In the genomic region with DNA sequence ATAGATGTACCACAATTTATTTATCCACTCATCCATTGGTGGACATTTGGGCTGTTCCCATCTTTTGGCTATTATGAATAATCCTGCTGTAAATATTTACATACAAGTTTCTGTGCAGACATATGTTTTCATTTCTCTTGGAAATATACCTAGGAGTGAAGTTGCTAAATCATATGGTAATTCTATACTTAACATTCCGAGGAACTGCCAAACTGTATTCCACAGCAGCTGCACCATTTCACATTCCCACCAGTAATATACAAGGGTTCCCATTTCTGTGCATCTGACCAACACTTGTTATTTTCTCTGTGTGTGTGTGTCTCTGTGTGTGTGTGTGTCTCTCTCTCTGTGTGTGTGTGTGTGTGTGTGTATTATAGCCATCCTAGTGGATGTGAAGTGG, we compare ENCODE assay signal across 19 cellular contexts. TPM values are rescaled to one million over a fixed set of nuclear protein-coding genes. Genes with fewer than 3 reads are reported as not detected.
DNase-seq lines count a peak whose midpoint lies in the region; ATAC-seq and TF ChIP-seq lines count a peak whose summit lies in the region.
"Had no signal": no experiment of that assay in that cellular context is flagged by ENCODE, and none has a peak within 500 bp of the region (broad histone marks: within the 10 kb centered on the region; RNA-seq: fewer than 3 reads in every experiment).

No MANE protein-coding gene starts in this region.

- H3K27me3 ChIP-seq in AG04450 (ENCODE audit: control insufficient read depth, insufficient read depth, low read length) = no peaks in the 10 kb centered on the region
- H3K27me3 ChIP-seq: BE2C had no signal

- DNase-seq in AG04450 (ENCODE audit: low read depth, low spot score) (peak; percentile 71), HCEC 1CT (peak; percentile 38), LHCN-M2 (ENCODE audit: low read depth) (peak; percentile 4), fibroblast of villous mesenchyme (ENCODE audit: low read depth) (peak; percentile 46), cerebellar cortex (ENCODE audit: low spot score) (no peak)
- DNase-seq: BE2C; C1 segment of cervical spinal cord; CD4-positive, CD25-positive, alpha-beta regulatory T cell; CD8-positive, alpha-beta memory T cell; COR-L47; DMS 273 treated with DMSO at 0.1 percent for 48 hours; DMS79 treated with DMSO at 0.1 percent for 48 hours; GF-D8; GM23248 had no signal

- ATAC-seq in GM21526 (IDR thresholded peaks at IDR 0.05; ENCODE audit: low FRiP score, unreplicated experiment) (no peak), GM21447 (IDR thresholded peaks at IDR 0.05; ENCODE audit: unreplicated experiment) (no peak)
- ATAC-seq: K562 had no signal

- H3K9me3 ChIP-seq in AG04450 (ENCODE audit: control insufficient read depth, insufficient read depth, low read length) = no peaks in the 10 kb centered on the region
- H3K9me3 ChIP-seq: BE2C had no signal

- CTCF ChIA-PET in AG04450 (lab: Charles Lee) = interaction anchor here (0.9 kb wide), 1 partner anchor 119 kb away, joined by 3 read pairs; no protein-coding TSS in a partner anchor

- H3K27ac ChIP-seq in AG04450 (ENCODE audit: low read depth, low read length) = no peak overlapping the region
- H3K27ac ChIP-seq: 22Rv1, GM23248, HL-60 had no signal

- POLR2A ChIA-PET in AG04450 (lab: Yijun Ruan, JAX) = no interaction called here

- TF ChIP-seq CTCF in AG04450 (IDR thresholded peaks at IDR 0.05; ENCODE audit: low read depth, low read length) = no peak
- TF ChIP-seq CTCF in fibroblast of villous mesenchyme (IDR thresholded peaks at IDR 0.05; ENCODE audit: insufficient read depth, low read depth, low read length) = no peak

- H3K4me3 ChIP-seq in AG04450 (ENCODE audit: low read depth, low read length) (no peak overlapping the region), fibroblast of villous mesenchyme (ENCODE audit: low read depth, low read length) (no peak overlapping the region)
- H3K4me3 ChIP-seq: GM23248, K562 had no signal

RNA-seq across cellular contexts. Expression of gene DOCK11, which starts 15.4 kb away (rescaled TPM):
- 20.7 and 26.4 TPM in 2 replicates for polyA plus RNA-seq in AG04450 (2011; rRNA removed)
- polyA minus RNA-seq in AG04450 (2011; rRNA and poly(A)+ RNA removed) = 17.2 and 28.4 TPM in 2 replicates
- total RNA-seq in LHCN-M2 (2014; rRNA removed) = 4.2 and 5.5 TPM in 2 replicates
- polyA plus RNA-seq in LHCN-M2 (2012) = 4.1 TPM
- total RNA-seq in fibroblast of villous mesenchyme = 50.1 and 54.4 TPM in 2 replicates
